Comparison of ENCODE assay signal across 1 cellular context in the genomic region with DNA sequence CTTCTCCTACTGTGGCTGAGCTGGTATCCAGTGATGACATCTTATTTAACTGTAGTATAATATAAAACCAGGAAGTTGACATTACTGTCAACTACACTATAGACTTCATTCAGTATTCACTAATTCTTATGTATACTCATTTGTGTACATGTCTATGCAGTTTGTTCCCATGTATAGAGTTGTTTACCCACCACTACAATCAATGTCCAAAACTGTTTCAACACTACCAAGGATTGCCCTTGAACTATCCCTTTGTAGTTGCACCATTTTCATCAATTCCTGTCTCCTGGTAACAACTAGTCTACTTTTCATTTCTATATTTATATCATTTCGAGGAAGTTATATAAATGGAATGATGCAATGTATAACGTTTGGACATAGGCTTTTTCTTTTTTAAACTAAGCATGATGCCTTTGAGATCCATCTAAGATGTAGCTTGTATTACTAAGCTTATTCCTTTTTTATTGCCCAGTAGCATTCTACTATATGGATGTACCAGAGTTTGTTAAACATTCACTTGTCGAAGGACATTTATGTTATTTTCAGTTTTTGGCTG.
A peak's percentile ranks its signal among the peaks of the same experiment; 100 is the strongest.
TF ChIP-seq lines count a peak whose summit lies in the region.

No MANE protein-coding gene starts in this region.

TF ChIP-seq in HepG2, 621 proteins besides CTCF, POLR2A, EP300 and RAD21 (continued from another document and continues in another):
- TF ChIP-seq, protein P1, sequence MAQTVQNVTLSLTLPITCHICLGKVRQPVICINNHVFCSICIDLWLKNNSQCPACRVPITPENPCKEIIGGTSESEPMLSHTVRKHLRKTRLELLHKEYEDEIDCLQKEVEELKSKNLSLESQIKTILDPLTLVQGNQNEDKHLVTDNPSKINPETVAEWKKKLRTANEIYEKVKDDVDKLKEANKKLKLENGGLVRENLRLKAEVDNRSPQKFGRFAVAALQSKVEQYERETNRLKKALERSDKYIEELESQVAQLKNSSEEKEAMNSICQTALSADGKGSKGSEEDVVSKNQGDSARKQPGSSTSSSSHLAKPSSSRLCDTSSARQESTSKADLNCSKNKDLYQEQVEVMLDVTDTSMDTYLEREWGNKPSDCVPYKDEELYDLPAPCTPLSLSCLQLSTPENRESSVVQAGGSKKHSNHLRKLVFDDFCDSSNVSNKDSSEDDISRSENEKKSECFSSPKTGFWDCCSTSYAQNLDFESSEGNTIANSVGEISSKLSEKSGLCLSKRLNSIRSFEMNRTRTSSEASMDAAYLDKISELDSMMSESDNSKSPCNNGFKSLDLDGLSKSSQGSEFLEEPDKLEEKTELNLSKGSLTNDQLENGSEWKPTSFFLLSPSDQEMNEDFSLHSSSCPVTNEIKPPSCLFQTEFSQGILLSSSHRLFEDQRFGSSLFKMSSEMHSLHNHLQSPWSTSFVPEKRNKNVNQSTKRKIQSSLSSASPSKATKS (CRISPR knock-in tag; IDR thresholded peaks at IDR 0.05), result no peak
- TF ChIP-seq THAP11 (CRISPR knock-in tag; IDR thresholded peaks at IDR 0.05), result peak; percentile 57; the same call in 1 of the 2 replicates
- peak; percentile 83; the same call in 1 of the 2 replicates for TF ChIP-seq CHD4 (IDR thresholded peaks at IDR 0.05; ENCODE audit: borderline replicate concordance, low read length)
- TF ChIP-seq ZNF121 (CRISPR knock-in tag; IDR thresholded peaks at IDR 0.05), result no peak
- no peak for TF ChIP-seq EED (CRISPR knock-in tag; IDR thresholded peaks at IDR 0.05)
- no peak for TF ChIP-seq SMC3 (IDR thresholded peaks at IDR 0.05; ENCODE audit: low read length)
- no peak for TF ChIP-seq ZNF530 (CRISPR knock-in tag; IDR thresholded peaks at IDR 0.05; ENCODE audit: low read depth)
- TF ChIP-seq GTF3A (CRISPR knock-in tag; conservative IDR thresholded peaks at IDR 0.05), result no peak
- TF ChIP-seq ZNF280D (CRISPR knock-in tag; IDR thresholded peaks at IDR 0.05), result no peak
- TF ChIP-seq ISX (CRISPR knock-in tag; conservative IDR thresholded peaks at IDR 0.05), result no peak
- TF ChIP-seq CEBPG (CRISPR knock-in tag; IDR thresholded peaks at IDR 0.05), result peak; percentile 90
- peak; percentile 74 for TF ChIP-seq HHEX (CRISPR knock-in tag; IDR thresholded peaks at IDR 0.05)
- TF ChIP-seq EEA1 (CRISPR knock-in tag; IDR thresholded peaks at IDR 0.05; ENCODE audit: borderline replicate concordance), result no peak
- no peak for TF ChIP-seq ZNF598 (CRISPR knock-in tag; IDR thresholded peaks at IDR 0.05; ENCODE audit: borderline replicate concordance)
- no peak for TF ChIP-seq CSRNP1 (CRISPR knock-in tag; IDR thresholded peaks at IDR 0.05)
- TF ChIP-seq, protein P2, sequence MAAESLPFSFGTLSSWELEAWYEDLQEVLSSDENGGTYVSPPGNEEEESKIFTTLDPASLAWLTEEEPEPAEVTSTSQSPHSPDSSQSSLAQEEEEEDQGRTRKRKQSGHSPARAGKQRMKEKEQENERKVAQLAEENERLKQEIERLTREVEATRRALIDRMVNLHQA (CRISPR knock-in tag; IDR thresholded peaks at IDR 0.05), result no peak
- peak; percentile 82 for TF ChIP-seq MED1 (CRISPR knock-in tag; IDR thresholded peaks at IDR 0.05)
- TF ChIP-seq ZNF746 (CRISPR knock-in tag; IDR thresholded peaks at IDR 0.05), result no peak
- TF ChIP-seq, protein P3, sequence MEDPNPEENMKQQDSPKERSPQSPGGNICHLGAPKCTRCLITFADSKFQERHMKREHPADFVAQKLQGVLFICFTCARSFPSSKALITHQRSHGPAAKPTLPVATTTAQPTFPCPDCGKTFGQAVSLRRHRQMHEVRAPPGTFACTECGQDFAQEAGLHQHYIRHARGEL (CRISPR knock-in tag; IDR thresholded peaks at IDR 0.05), result no peak
- no peak for TF ChIP-seq ZNF263 (CRISPR knock-in tag; IDR thresholded peaks at IDR 0.05)
- TF ChIP-seq TCF12 (IDR thresholded peaks at IDR 0.05), result no peak
- no peak for TF ChIP-seq TCF12 (CRISPR knock-in tag; IDR thresholded peaks at IDR 0.05)
- 0 out of 2 replicates have a peak, but pooled peaks have one; percentile 35 for TF ChIP-seq MEIS1 (CRISPR knock-in tag; IDR thresholded peaks at IDR 0.05; ENCODE audit: borderline replicate concordance)
- no peak for TF ChIP-seq ZNF569 (CRISPR knock-in tag; IDR thresholded peaks at IDR 0.05; ENCODE audit: borderline replicate concordance)
- peak; percentile 56; the same call in 1 of the 2 replicates for TF ChIP-seq GATAD1 (CRISPR knock-in tag; IDR thresholded peaks at IDR 0.05)
- TF ChIP-seq KDM5B (CRISPR knock-in tag; IDR thresholded peaks at IDR 0.05; ENCODE audit: borderline replicate concordance), result no peak
- TF ChIP-seq ZNF616 (CRISPR knock-in tag; IDR thresholded peaks at IDR 0.05; ENCODE audit: low read depth), result no peak
- TF ChIP-seq ATM (IDR thresholded peaks at IDR 0.05; ENCODE audit: borderline replicate concordance), result no peak
- no peak for TF ChIP-seq HOXA9 (CRISPR knock-in tag; IDR thresholded peaks at IDR 0.05; ENCODE audit: borderline replicate concordance)
- no peak for TF ChIP-seq HNRNPK (IDR thresholded peaks at IDR 0.05; ENCODE audit: low read depth, low read length, poor library complexity, severe bottlenecking)
- TF ChIP-seq ATF7-NPFF (CRISPR knock-in tag; IDR thresholded peaks at IDR 0.05; ENCODE audit: low read depth), result no peak
- TF ChIP-seq IRF9 (CRISPR knock-in tag; IDR thresholded peaks at IDR 0.05; ENCODE audit: borderline replicate concordance), result no peak
- no peak; the same call in 1 of the 2 replicates for TF ChIP-seq ZNF761 (CRISPR knock-in tag; conservative IDR thresholded peaks at IDR 0.05)
- TF ChIP-seq MTERF4 (CRISPR knock-in tag; IDR thresholded peaks at IDR 0.05), result no peak
- no peak for TF ChIP-seq ZNF652 (CRISPR knock-in tag; IDR thresholded peaks at IDR 0.05; ENCODE audit: borderline replicate concordance, low read depth)
- TF ChIP-seq, protein P4, sequence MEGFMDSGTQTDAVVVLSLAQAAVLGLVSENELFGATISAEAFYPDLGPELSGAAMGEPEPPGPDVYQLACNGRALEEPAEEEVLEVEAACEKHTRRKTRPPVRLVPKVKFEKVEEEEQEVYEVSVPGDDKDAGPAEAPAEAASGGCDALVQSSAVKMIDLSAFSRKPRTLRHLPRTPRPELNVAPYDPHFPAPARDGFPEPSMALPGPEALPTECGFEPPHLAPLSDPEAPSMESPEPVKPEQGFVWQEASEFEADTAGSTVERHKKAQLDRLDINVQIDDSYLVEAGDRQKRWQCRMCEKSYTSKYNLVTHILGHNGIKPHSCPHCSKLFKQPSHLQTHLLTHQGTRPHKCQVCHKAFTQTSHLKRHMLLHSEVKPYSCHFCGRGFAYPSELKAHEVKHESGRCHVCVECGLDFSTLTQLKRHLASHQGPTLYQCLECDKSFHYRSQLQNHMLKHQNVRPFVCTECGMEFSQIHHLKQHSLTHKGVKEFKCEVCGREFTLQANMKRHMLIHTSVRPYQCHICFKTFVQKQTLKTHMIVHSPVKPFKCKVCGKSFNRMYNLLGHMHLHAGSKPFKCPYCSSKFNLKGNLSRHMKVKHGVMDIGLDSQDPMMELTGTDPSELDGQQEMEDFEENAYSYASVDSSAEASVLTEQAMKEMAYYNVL (CRISPR knock-in tag; IDR thresholded peaks at IDR 0.05; ENCODE audit: borderline replicate concordance), result no peak
- TF ChIP-seq MXI1 (IDR thresholded peaks at IDR 0.05; ENCODE audit: borderline replicate concordance, low read depth, low read length), result peak; percentile 59; the same call in 2 of the 3 replicates
- TF ChIP-seq ZNF451 (CRISPR knock-in tag; IDR thresholded peaks at IDR 0.05), result no peak
- no peak for TF ChIP-seq ZNF180 (CRISPR knock-in tag; IDR thresholded peaks at IDR 0.05; ENCODE audit: borderline replicate concordance, low read depth)
- no peak for TF ChIP-seq ZNF639 (CRISPR knock-in tag; conservative IDR thresholded peaks at IDR 0.05)
- no peak for TF ChIP-seq PCBP2 (optimal IDR thresholded peaks at IDR 0.05; ENCODE audit: low read depth, low read length, poor library complexity, severe bottlenecking)
- no peak for TF ChIP-seq POLR2G (IDR thresholded peaks at IDR 0.05; ENCODE audit: low read depth, low read length)
- no peak for TF ChIP-seq CREBL2 (CRISPR knock-in tag; IDR thresholded peaks at IDR 0.05; ENCODE audit: borderline replicate concordance)
- no peak for TF ChIP-seq SCMH1 (CRISPR knock-in tag; IDR thresholded peaks at IDR 0.05; ENCODE audit: borderline replicate concordance)
